ENCODE assay signal across 8 cellular contexts in genomic region chr22:42856865-42857704, GRCh38. TPM values are rescaled to one million over a fixed set of nuclear protein-coding genes. Genes with fewer than 3 reads are reported as not detected.
DNase-seq lines count a peak whose midpoint lies in the region; ATAC-seq lines count a peak whose summit lies in the region.

A gene with protein sequence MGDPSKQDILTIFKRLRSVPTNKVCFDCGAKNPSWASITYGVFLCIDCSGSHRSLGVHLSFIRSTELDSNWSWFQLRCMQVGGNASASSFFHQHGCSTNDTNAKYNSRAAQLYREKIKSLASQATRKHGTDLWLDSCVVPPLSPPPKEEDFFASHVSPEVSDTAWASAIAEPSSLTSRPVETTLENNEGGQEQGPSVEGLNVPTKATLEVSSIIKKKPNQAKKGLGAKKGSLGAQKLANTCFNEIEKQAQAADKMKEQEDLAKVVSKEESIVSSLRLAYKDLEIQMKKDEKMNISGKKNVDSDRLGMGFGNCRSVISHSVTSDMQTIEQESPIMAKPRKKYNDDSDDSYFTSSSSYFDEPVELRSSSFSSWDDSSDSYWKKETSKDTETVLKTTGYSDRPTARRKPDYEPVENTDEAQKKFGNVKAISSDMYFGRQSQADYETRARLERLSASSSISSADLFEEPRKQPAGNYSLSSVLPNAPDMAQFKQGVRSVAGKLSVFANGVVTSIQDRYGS (minus strand): TSS chr22:42857273. CDS start chr22:42857182, 91 bp downstream.

- H3K4me1 ChIP-seq in CD8-positive, alpha-beta memory T cell (ENCODE audit: insufficient read depth, low read length) = peaks cover 8% of the 10 kb centered on the region
- peaks cover 8% of the 10 kb centered on the region for H3K4me1 ChIP-seq in effector memory CD4-positive, alpha-beta T cell (ENCODE audit: control insufficient read depth, insufficient read depth, low read length, poor library complexity, severe bottlenecking)

- peak within 1 kb of the TSS; percentile 88 for H3K27ac ChIP-seq in CD8-positive, alpha-beta memory T cell (ENCODE audit: low read depth, low read length)
- H3K27ac ChIP-seq in effector memory CD4-positive, alpha-beta T cell (ENCODE audit: insufficient read depth, low read length, poor library complexity, severe bottlenecking) = peak within 1 kb of the TSS; percentile 94

- no peaks in the 10 kb centered on the region for H3K27me3 Mint-ChIP-seq in CD8-positive, alpha-beta memory T cell

- peak; percentile 66 for ATAC-seq in GM19468 (IDR thresholded peaks at IDR 0.05; ENCODE audit: extremely low read depth, unreplicated experiment)

- H3K9me3 ChIP-seq in CD8-positive, alpha-beta memory T cell (ENCODE audit: low read length) = no peaks in the 10 kb centered on the region
- H3K9me3 ChIP-seq in effector memory CD4-positive, alpha-beta T cell (ENCODE audit: control insufficient read depth, low read length) = no peaks in the 10 kb centered on the region

- no peaks in the 10 kb centered on the region for H3K36me3 ChIP-seq in CD8-positive, alpha-beta memory T cell (ENCODE audit: insufficient read depth, low read length)
- H3K36me3 ChIP-seq in effector memory CD4-positive, alpha-beta T cell (ENCODE audit: control insufficient read depth, insufficient read depth, low read length) = no peaks in the 10 kb centered on the region

- peaks cover 15 to 30% (median 15%) of the 10 kb centered on the region in 3 donors for H3K4me1 Mint-ChIP-seq in CD8-positive, alpha-beta memory T cell

- peak; percentile 92 to 97 (median 94) for DNase-seq in CD8-positive, alpha-beta memory T cell
- DNase-seq in HT-29 (ENCODE audit: low spot score) (peak; percentile 87), NOMO-1 treated with DMSO at 0.1 percent for 48 hours (lab: John Stamatoyannopoulos, UW; ENCODE audit: unreplicated experiment) (peak; percentile 92), medulla oblongata (ENCODE audit: extremely low spot score) (peak; percentile 95)
- DNase-seq in activated CD8-positive, alpha-beta memory T cell treated with anti-CD3 and anti-CD28 coated beads for 4 hours (ENCODE audit: low read depth in 2 of 2) = peak; percentile 89
- DNase-seq in effector memory CD4-positive, alpha-beta T cell = peak; percentile 87 to 90 (median 89)
- peak; percentile 90 to 96 (median 94) for DNase-seq in stimulated activated CD4-positive, alpha-beta T cell treated with anti-CD3 and anti-CD28 coated beads, TNF-alpha, amount 100 ng/mL, for 48 hours (ENCODE audit: low read depth in 3 of 3)

- H3K4me3 ChIP-seq in CD8-positive, alpha-beta memory T cell (ENCODE audit: low read length) = peak within 1 kb of the TSS; percentile 90
- peak within 1 kb of the TSS; percentile 79 for H3K4me3 ChIP-seq in effector memory CD4-positive, alpha-beta T cell (ENCODE audit: insufficient read depth, low read depth, low read length, poor library complexity, severe bottlenecking)

- H3K27ac Mint-ChIP-seq in CD8-positive, alpha-beta memory T cell = peak within 1 kb of the TSS; percentile 72 to 99 (median 93)

- peaks cover 0 to 3% (median 0%) of the 10 kb centered on the region in 3 donors for H3K36me3 Mint-ChIP-seq in CD8-positive, alpha-beta memory T cell

- POLR2A ChIA-PET in CD8-positive, alpha-beta memory T cell (lab: Charles Lee) = interaction anchor here (1.0 to 1.9 kb wide), 3 partner anchors 11 to 330 kb away, joined by 3 to 5 read pairs (median 4); partner anchors contain the start of gene PACSIN2

- no peaks in the 10 kb centered on the region for H3K9me3 Mint-ChIP-seq in CD8-positive, alpha-beta memory T cell

- CTCF ChIA-PET in CD8-positive, alpha-beta memory T cell (lab: Charles Lee) = interaction anchor here (0.7 to 1.6 kb wide), 4 partner anchors 11 to 287 kb away, joined by 3 to 5 read pairs (median 4); partner anchors contain the start of gene POLDIP3

- H3K4me3 Mint-ChIP-seq in CD8-positive, alpha-beta memory T cell = peak within 1 kb of the TSS; percentile 82 to 97 (median 90)

- no peaks in the 10 kb centered on the region for H3K27me3 ChIP-seq in CD8-positive, alpha-beta memory T cell (ENCODE audit: insufficient read depth, low read length, poor library complexity, severe bottlenecking)
- H3K27me3 ChIP-seq in effector memory CD4-positive, alpha-beta T cell (replicated peaks; ENCODE audit: control insufficient read depth, insufficient read depth, low read length, poor library complexity, severe bottlenecking) = no peaks in the 10 kb centered on the region

RNA-seq across cellular contexts. Expression of the gene that starts here (rescaled TPM):
- total RNA-seq in CD8-positive, alpha-beta memory T cell = 10 to 100 TPM; 32.2 to 33.0 TPM
- polyA plus RNA-seq in CD8-positive, alpha-beta memory T cell = 50.0 TPM
- total RNA-seq in HT-29 (2014; rRNA removed; shearing (Covaris generic)) = 6.8 and 7.7 TPM in 2 replicates

Comparison
In these comparisons a context has a peak if more than half of its experiments do, and no peak if none do; other contexts are left out.
1. Peak in every context shown above with its lines: DNase-seq, ATAC-seq, H3K4me3 ChIP-seq and H3K27ac ChIP-seq.